8 cellular contexts compared by ENCODE assay signal in the genomic region with DNA sequence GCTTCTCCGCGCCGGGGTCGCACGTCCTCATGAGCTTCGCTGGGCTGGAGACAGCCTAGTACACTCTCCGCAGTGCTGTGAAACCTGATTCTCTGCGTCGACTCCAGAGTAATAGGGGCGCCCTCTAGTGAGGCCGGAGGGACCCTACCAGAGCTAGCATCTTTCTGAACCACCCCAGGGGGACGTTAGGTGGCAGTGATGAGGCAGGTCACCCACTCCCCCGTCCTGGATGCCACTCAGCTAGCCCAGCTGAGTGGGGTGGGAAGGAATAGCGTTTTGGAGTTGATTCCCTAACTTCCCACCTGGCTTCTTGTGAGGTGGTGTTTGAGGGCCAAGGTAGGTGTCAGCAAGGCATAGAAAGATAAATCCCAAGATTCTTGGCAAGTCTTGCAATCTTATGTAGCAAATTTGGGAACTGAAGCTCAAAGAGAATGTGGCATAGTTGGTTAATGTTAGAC. TPM values are rescaled to one million over a fixed set of nuclear protein-coding genes. Genes with fewer than 3 reads are reported as not detected.
DNase-seq lines count a peak whose midpoint lies in the region; ATAC-seq lines count a peak whose summit lies in the region.

No MANE protein-coding gene starts in this region.

- POLR2A ChIA-PET in CD4-positive, alpha-beta memory T cell (lab: Charles Lee; ENCODE audit: partially characterized antibody), result interaction anchor here (0.8 to 1.1 kb wide), 5 partner anchors 8 to 83 kb away, joined by 3 to 5 read pairs (median 3); no protein-coding TSS in a partner anchor

- H3K27ac Mint-ChIP-seq in CD4-positive, alpha-beta memory T cell, result peak overlapping the region in 1 of 7 donors; percentile 62

- no peak overlapping the region for H3K27ac ChIP-seq in CD4-positive, alpha-beta memory T cell (ENCODE audit: low read depth, low read length)

- ATAC-seq in GM19452 (IDR thresholded peaks at IDR 0.05; ENCODE audit: unreplicated experiment) (peak; percentile 82), HG03575 (IDR thresholded peaks at IDR 0.05; ENCODE audit: extremely low read depth, insufficient number of reproducible peaks, low FRiP score, unreplicated experiment) (peak; percentile 77)

- peaks cover 52 to 61% of the 10 kb centered on the region in 2 donors for H3K27me3 Mint-ChIP-seq in CD4-positive, alpha-beta memory T cell

- no peaks in the 10 kb centered on the region for H3K36me3 ChIP-seq in CD4-positive, alpha-beta memory T cell (ENCODE audit: insufficient read depth, low read length)

- no peak overlapping the region for H3K4me3 ChIP-seq in CD4-positive, alpha-beta memory T cell (ENCODE audit: low read length in 2 of 2)

- intact Hi-C loops in CD4-positive, alpha-beta memory T cell (cut with micrococcal nuclease), result loop anchor here (2.0 to 5.0 kb wide), 2 partner anchors 69 to 81 kb away; a partner anchor contains a TSS

- no peaks in the 10 kb centered on the region for H3K36me3 Mint-ChIP-seq in CD4-positive, alpha-beta memory T cell

- peak; percentile 77 to 84 (median 79) for DNase-seq in CD4-positive, alpha-beta memory T cell
- DNase-seq in NCI-H748 (lab: John Stamatoyannopoulos, UW; ENCODE audit: unreplicated experiment) (peak; percentile 87), medulla oblongata (ENCODE audit: extremely low spot score) (peak; percentile 97)
- peak; percentile 81 for DNase-seq in activated CD4-positive, alpha-beta T cell treated with anti-CD3 and anti-CD28 coated beads, Interleukin-2, amount 50 U/mL, for 4 hours
- DNase-seq in effector CD4-positive, alpha-beta T cell, result peak; percentile 76
- peak; percentile 64 for DNase-seq in stimulated activated CD8-positive, alpha-beta memory T cell treated with anti-CD3 and anti-CD28 coated beads, Interleukin-12 subunit alpha, Interleukin-12 subunit beta, amount 100 ng/mL, for 4 hours (ENCODE audit: low read depth)

- H3K9me3 Mint-ChIP-seq in CD4-positive, alpha-beta memory T cell, result peaks cover 0 to 2% (median 0%) of the 10 kb centered on the region in 8 donors

- peaks cover 20 to 48% (median 36%) of the 10 kb centered on the region in 4 donors for H3K4me1 Mint-ChIP-seq in CD4-positive, alpha-beta memory T cell

- CTCF ChIA-PET in CD4-positive, alpha-beta memory T cell (lab: Charles Lee; ENCODE audit: partially characterized antibody), result interaction anchor here (0.5 to 1.9 kb wide), 33 partner anchors 8 to 540 kb away, joined by 3 to 21 read pairs (median 4); a partner anchor contains a TSS

- H3K4me3 Mint-ChIP-seq in CD4-positive, alpha-beta memory T cell, result peak overlapping the region; percentile 67 to 94 (median 86)

- peaks cover 44% of the 10 kb centered on the region for H3K27me3 ChIP-seq in CD4-positive, alpha-beta memory T cell (ENCODE audit: insufficient read depth, low read length)

- H3K9me3 ChIP-seq in CD4-positive, alpha-beta memory T cell (ENCODE audit: control insufficient read depth in 1 of 2, low read length in 2 of 2), result no peaks in the 10 kb centered on the region

- peaks cover 32% of the 10 kb centered on the region for H3K4me1 ChIP-seq in CD4-positive, alpha-beta memory T cell (ENCODE audit: insufficient read depth, low read length)

RNA-seq across cellular contexts. Expression of a gene that starts 4.0 kb away (rescaled TPM):
- total RNA-seq in CD4-positive, alpha-beta memory T cell, result not detected
- not detected for polyA plus RNA-seq in CD4-positive, alpha-beta memory T cell

RNA-seq across cellular contexts. Expression of a gene that starts 4.2 kb away (rescaled TPM):
- total RNA-seq in CD4-positive, alpha-beta memory T cell, result under 1 TPM; 0.06 TPM
- polyA plus RNA-seq in CD4-positive, alpha-beta memory T cell, result under 1 TPM in 1 of 2 donors, not detected in 1; 0.02 TPM

RNA-seq across cellular contexts. Expression of a gene that starts 11.5 kb away (rescaled TPM):
- under 1 TPM; 0.23 to 0.97 TPM for total RNA-seq in CD4-positive, alpha-beta memory T cell
- polyA plus RNA-seq in CD4-positive, alpha-beta memory T cell, result not detected

RNA-seq across cellular contexts. Expression of a gene that starts 11.6 kb away (rescaled TPM):
- under 1 TPM; 0.06 to 0.19 TPM for total RNA-seq in CD4-positive, alpha-beta memory T cell
- polyA plus RNA-seq in CD4-positive, alpha-beta memory T cell, result 1 to 10 TPM in 1 of 2 donors, under 1 TPM in 1; 0.19 to 2.9 TPM
